28 cellular contexts compared by ENCODE assay signal in the genomic region with DNA sequence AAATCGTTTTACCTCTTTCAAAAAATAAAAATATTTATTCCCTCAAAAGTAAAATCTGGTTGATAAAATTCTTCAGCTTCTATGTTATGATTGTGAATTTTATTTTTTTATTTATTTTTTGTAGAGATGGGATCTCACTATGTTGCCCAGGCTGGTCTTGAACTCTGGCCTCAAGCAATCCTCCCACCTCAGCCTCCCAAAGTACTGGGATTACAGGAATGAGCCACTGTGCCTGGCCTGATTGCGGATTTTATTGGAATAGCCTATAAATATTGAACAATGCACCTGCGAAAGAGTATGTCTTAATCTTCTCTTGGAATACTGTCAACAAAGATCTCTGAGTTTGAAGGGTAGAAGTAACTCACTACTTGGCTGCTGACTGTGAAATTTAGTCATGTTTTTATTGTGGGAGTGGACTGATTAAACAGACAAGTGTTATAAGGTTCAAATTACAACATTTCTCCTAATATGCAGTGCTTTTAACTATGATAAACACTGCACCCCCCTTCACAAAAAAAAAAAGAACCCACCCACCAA.
"Had no signal": no experiment of that assay in that cellular context is flagged by ENCODE, and none has a peak within 500 bp of the region (broad histone marks: within the 10 kb centered on the region; RNA-seq: fewer than 3 reads in every experiment).

No MANE protein-coding gene starts in this region.

- H3K4me1 ChIP-seq: breast epithelium, psoas muscle, suprapubic skin, tibial artery had no signal

- H3K36me3 ChIP-seq: breast epithelium, left ventricle myocardium inferior, suprapubic skin, upper lobe of right lung had no signal

- H3K27ac ChIP-seq: breast epithelium, esophagus squamous epithelium, left ventricle myocardium inferior, parathyroid adenoma, psoas muscle, stomach, suprapubic skin, tibial artery, upper lobe of right lung had no signal

- DNase-seq: activated CD4-positive, alpha-beta T cell treated with anti-CD3 and anti-CD28 coated beads for 4 hours; activated CD4-positive, alpha-beta T cell treated with anti-CD3 and anti-CD28 coated beads, Interleukin-2, amount 50 U/mL, for 4 hours; activated CD4-positive, CD25-positive, alpha-beta regulatory T cell; activated naive CD4-positive, alpha-beta T cell; activated T-cell treated with anti-CD3 and anti-CD28 coated beads for 4 hours; activated T-cell treated with anti-CD3 and anti-CD28 coated beads, Interleukin-2, amount 50 U/mL, for 72 hours; central memory CD4-positive, alpha-beta T cell; esophagus squamous epithelium; foreskin melanocyte; left ventricle myocardium inferior; mammary epithelial cell; naive thymus-derived CD4-positive, alpha-beta T cell; nucleus accumbens; psoas muscle; stimulated activated CD4-positive, alpha-beta T cell treated with anti-CD3 and anti-CD28 coated beads, Interleukin-15, amount 100 ng/mL, for 24 hours; stimulated activated CD4-positive, alpha-beta T cell treated with anti-CD3 and anti-CD28 coated beads, Interleukin-2, amount 100 ng/mL, for 24 hours; stimulated activated naive B cell treated with anti-CD40 and anti-IgM and Interleukin-4, amounts not matched to agents 10 μg/mL and 1 μg/mL and 100 μg/mL, for 72 hours; stomach; tibial artery; upper lobe of right lung had no signal

- H3K27ac Mint-ChIP-seq: activated naive CD4-positive, alpha-beta T cell treated with anti-CD3 and anti-CD28 coated beads, Interleukin-2, amount 50 U/mL, for 72 hours; activated T-cell treated with anti-CD3 and anti-CD28 coated beads, Interleukin-2, amount 50 U/mL, for 72 hours; dendritic cell treated with granulocyte-macrophage colony-stimulating factor and Interleukin-4, amounts not matched to agents 40 ng/mL and 50 ng/mL, for 4 days; mesothelial cell of epicardium; naive thymus-derived CD4-positive, alpha-beta T cell; stimulated activated naive B cell treated with anti-CD40 and anti-IgM and Interleukin-4, amounts not matched to agents 10 μg/mL and 1 μg/mL and 100 μg/mL, for 72 hours; T-helper 2 cell treated with Interferon-gamma antibody and Interleukin-4, amounts not matched to agents 5 μg/mL and 100 μg/mL, for 36 hours had no signal

- H3K9me3 ChIP-seq: breast epithelium, esophagus squamous epithelium, left ventricle myocardium inferior, psoas muscle, stomach, suprapubic skin, tibial artery, upper lobe of right lung had no signal

- H3K9me3 Mint-ChIP-seq: activated naive CD4-positive, alpha-beta T cell treated with anti-CD3 and anti-CD28 coated beads, Interleukin-2, amount 50 U/mL, for 72 hours; activated T-cell treated with anti-CD3 and anti-CD28 coated beads, Interleukin-2, amount 50 U/mL, for 72 hours; dendritic cell treated with granulocyte-macrophage colony-stimulating factor and Interleukin-4, amounts not matched to agents 40 ng/mL and 50 ng/mL, for 4 days; mesothelial cell of epicardium; naive thymus-derived CD4-positive, alpha-beta T cell; neural crest cell; stimulated activated naive B cell treated with anti-CD40 and anti-IgM and Interleukin-4, amounts not matched to agents 10 μg/mL and 1 μg/mL and 100 μg/mL, for 72 hours; T-helper 2 cell treated with Interferon-gamma antibody and Interleukin-4, amounts not matched to agents 5 μg/mL and 100 μg/mL, for 36 hours had no signal

- H3K36me3 Mint-ChIP-seq: activated naive CD4-positive, alpha-beta T cell treated with anti-CD3 and anti-CD28 coated beads, Interleukin-2, amount 50 U/mL, for 72 hours had no signal

- H3K79me2 ChIP-seq: parathyroid adenoma had no signal

- H3K4me3 Mint-ChIP-seq: activated T-cell treated with anti-CD3 and anti-CD28 coated beads, Interleukin-2, amount 50 U/mL, for 72 hours; dendritic cell treated with granulocyte-macrophage colony-stimulating factor and Interleukin-4, amounts not matched to agents 40 ng/mL and 50 ng/mL, for 4 days; mesothelial cell of epicardium; naive thymus-derived CD4-positive, alpha-beta T cell; neural crest cell; stimulated activated naive B cell treated with anti-CD40 and anti-IgM and Interleukin-4, amounts not matched to agents 10 μg/mL and 1 μg/mL and 100 μg/mL, for 72 hours; T-helper 2 cell treated with Interferon-gamma antibody and Interleukin-4, amounts not matched to agents 5 μg/mL and 100 μg/mL, for 36 hours had no signal

- H3K9ac ChIP-seq: parathyroid adenoma had no signal

- ATAC-seq: activated naive CD4-positive, alpha-beta T cell treated with anti-CD3 and anti-CD28 coated beads, Interleukin-2, amount 50 U/mL, for 72 hours; activated T-cell treated with anti-CD3 and anti-CD28 coated beads, Interleukin-2, amount 50 U/mL, for 72 hours; naive thymus-derived CD4-positive, alpha-beta T cell; psoas muscle; stimulated activated naive B cell treated with anti-CD40 and anti-IgM and Interleukin-4, amounts not matched to agents 10 μg/mL and 1 μg/mL and 100 μg/mL, for 72 hours; upper lobe of right lung had no signal

- H2AFZ ChIP-seq: parathyroid adenoma had no signal

- H3K27me3 ChIP-seq: breast epithelium, stomach, suprapubic skin, tibial artery, upper lobe of right lung had no signal

- H3K27me3 Mint-ChIP-seq: dendritic cell treated with granulocyte-macrophage colony-stimulating factor and Interleukin-4, amounts not matched to agents 40 ng/mL and 50 ng/mL, for 4 days; naive thymus-derived CD4-positive, alpha-beta T cell; stimulated activated naive B cell treated with anti-CD40 and anti-IgM and Interleukin-4, amounts not matched to agents 10 μg/mL and 1 μg/mL and 100 μg/mL, for 72 hours had no signal

- H3K4me3 ChIP-seq: breast epithelium, esophagus squamous epithelium, left ventricle myocardium inferior, psoas muscle, stomach, suprapubic skin, tibial artery, upper lobe of right lung had no signal
